Comparison of ENCODE assay signal across 9 cellular contexts in the genomic region with DNA sequence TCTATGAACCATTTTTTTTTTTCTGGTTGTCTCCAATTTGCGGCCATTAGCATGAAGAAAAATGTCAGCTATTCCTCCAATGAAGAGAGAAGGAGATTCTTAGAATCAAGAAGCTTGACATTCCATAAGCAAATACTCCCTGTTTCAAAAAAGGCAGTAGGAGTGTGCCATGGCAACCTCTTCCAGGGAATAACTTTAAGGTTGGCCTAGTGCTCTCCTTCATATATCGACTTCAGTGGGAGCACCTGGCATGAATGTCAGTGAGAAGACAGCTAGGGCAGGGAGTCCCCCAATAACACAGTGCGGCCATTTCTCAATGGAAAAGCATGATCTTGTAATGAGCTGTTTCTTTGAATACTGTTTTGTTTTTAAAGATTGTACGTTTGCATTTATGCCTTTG.
"Had no signal": no experiment of that assay in that cellular context is flagged by ENCODE, and none has a peak within 500 bp of the region (broad histone marks: within the 10 kb centered on the region; RNA-seq: fewer than 3 reads in every experiment).

No MANE protein-coding gene starts in this region.

- H3K9me3 ChIP-seq: HAP-1 had no signal

- H3K4me3 ChIP-seq: GM23248, GM23338, HAP-1 had no signal

- ATAC-seq: GM23338, HCT116 had no signal

- H3K36me3 ChIP-seq: HAP-1 had no signal

- DNase-seq: GM23248, GOT3, H7, H9, HCEC 1CT, HFFc6 had no signal

- H3K4me1 ChIP-seq: HAP-1 had no signal

- H3K27ac ChIP-seq: GM23248 had no signal
